1 cellular context compared by ENCODE assay signal in the genomic region with DNA sequence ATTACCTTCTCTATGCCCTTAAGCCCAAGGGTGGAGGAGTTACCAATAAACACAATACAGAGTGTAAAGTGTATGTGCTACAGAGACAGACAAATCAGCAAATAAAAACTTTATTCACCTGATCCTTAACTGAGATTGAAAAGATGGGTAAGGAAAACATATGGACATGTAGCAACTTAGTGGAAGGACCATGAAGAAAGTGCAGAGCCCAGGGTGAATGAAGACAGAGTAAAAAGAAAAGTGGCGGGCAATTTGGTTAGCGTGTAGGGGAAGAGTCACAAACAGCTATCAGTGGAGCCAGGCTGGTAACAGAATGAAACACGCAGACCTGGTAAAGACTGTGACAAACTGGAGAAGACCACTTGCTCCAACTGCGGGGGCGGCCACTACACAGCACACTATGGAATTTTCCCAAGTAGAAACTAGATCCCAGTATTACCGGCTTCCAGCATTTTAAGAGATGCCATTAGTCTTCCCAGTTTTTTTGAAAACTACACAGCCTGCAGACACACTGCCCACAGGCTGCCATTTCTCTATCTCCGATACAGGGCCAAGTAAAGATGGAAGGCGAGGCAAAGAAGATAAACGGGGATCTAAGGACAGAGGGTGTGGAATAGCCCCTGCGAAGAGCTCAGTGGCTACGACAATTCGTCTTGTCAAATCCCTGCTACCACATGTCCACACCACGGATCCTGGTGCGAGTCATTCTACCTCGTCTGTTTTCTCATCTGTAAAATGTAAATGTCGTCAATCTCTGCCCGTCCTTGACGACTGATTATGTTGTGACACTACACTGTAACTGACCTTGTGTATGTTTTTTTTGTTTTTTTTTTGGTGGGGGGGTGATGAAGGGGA.
TF ChIP-seq lines count a peak whose summit lies in the region.

No MANE protein-coding gene starts in this region.

TF ChIP-seq in IMR-90, 13 proteins besides CTCF, POLR2A, EP300 and RAD21:
- TF ChIP-seq SMC3 (IDR thresholded peaks at IDR 0.05; ENCODE audit: low read depth, low read length) = no peak
- TF ChIP-seq MXI1 (IDR thresholded peaks at IDR 0.05; ENCODE audit: borderline replicate concordance, low read depth, low read length) = peak; percentile 49; the same call in 1 of the 2 replicates
- no peak for TF ChIP-seq RCOR1 (IDR thresholded peaks at IDR 0.05; ENCODE audit: insufficient replicate concordance, low read length)
